ENCODE assay signal across 17 cellular contexts in the genomic region with DNA sequence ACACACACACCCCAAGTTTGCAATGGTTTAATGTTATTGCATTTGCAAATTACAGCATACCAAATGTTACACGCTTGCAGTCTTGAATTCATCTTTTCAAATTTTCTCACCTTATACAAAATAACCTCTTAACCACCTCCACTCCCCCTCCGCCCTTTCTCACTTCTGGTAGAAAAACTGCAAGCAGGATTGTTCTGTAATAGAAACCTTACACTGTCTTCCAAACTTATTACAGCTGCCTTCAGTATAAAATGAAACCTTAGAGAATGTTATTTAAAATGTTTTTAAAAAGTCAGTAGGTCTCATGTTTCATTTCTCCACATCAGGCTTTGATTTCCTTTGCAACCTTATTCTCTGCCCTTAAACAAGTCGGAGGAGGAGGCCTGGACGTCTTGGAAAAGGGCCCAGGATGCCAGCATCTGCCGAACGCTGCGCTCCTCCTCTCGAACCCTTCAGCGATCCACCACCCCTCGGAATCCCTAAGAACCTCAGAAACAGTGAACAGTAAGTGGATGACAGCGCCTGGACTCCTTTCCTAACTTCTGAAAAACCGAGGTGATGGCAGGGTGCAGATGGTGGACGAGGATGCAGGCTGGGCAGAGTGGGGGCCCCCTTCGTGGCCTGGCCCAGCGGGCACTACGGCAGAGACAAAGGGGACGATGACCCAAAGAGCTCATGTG.
DNase-seq lines count a peak whose midpoint lies in the region; ATAC-seq and TF ChIP-seq lines count a peak whose summit lies in the region.
"Had no signal": no experiment of that assay in that cellular context is flagged by ENCODE, and none has a peak within 500 bp of the region (broad histone marks: within the 10 kb centered on the region; RNA-seq: fewer than 3 reads in every experiment).

No MANE protein-coding gene starts in this region.

- H3K23ac ChIP-seq in mesenchymal stem cell (ENCODE audit: low read length in 2 of 2), result no peak overlapping the region

- no peak overlapping the region for H3K4me2 ChIP-seq in GM23338
- H3K4me2 ChIP-seq in mesenchymal stem cell (ENCODE audit: low read length, poor library complexity, severe bottlenecking), result no peak overlapping the region

- peak overlapping the region; percentile 54 for H2BK5ac ChIP-seq in mesenchymal stem cell (ENCODE audit: low read depth, low read length, poor library complexity, severe bottlenecking)

- H4K91ac ChIP-seq in mesenchymal stem cell (ENCODE audit: low read length), result no peak overlapping the region

- H3K27ac ChIP-seq in GM23338 (ENCODE audit: low read depth), result peak overlapping the region; percentile 47; the same call in 1 of the 2 replicates
- peak overlapping the region; percentile 17 for H3K27ac ChIP-seq in colonic mucosa
- peak overlapping the region; percentile 56 for H3K27ac ChIP-seq in mesenchymal stem cell (ENCODE audit: low read length, poor library complexity, severe bottlenecking)
- peak overlapping the region; percentile 71 for H3K27ac ChIP-seq in stomach smooth muscle (ENCODE audit: low read length)
- H3K27ac ChIP-seq in right atrium auricular region, result no peak overlapping the region
- H3K27ac ChIP-seq: SJSA1 had no signal

- TF ChIP-seq CTCF in GM23338 (conservative IDR thresholded peaks at IDR 0.05; ENCODE audit: low read depth in 2 of 2) (no peak), colonic mucosa (IDR thresholded peaks at IDR 0.05) (no peak), right atrium auricular region (IDR thresholded peaks at IDR 0.05) (no peak)

- ATAC-seq in GM23338, result no peak
- ATAC-seq in GM18907 (IDR thresholded peaks at IDR 0.05; ENCODE audit: unreplicated experiment), result no peak
- no peak for ATAC-seq in HG03025 (IDR thresholded peaks at IDR 0.05; ENCODE audit: low FRiP score, unreplicated experiment)

- 0 out of 2 replicates have a peak overlapping the region, but pooled peaks have one; percentile 42 for H3K27ac Mint-ChIP-seq in GM23338
- no peak overlapping the region for H3K27ac Mint-ChIP-seq in activated T-helper 2 cell treated with anti-CD3 and anti-CD28 coated beads, Interferon-gamma antibody, Interleukin-2, Interleukin-4, amounts not matched to agents 10 μg/mL and 5 μg/mL and 100 μg/mL, durations not matched to agents 14 hours and 24 hours and 36 hours
- H3K27ac Mint-ChIP-seq: activated CD4-positive, alpha-beta T cell treated with anti-CD3 and anti-CD28 coated beads, Interleukin-2, amount 10 ng/mL, durations not matched to agents 24 days and 14 days had no signal

- peak overlapping the region; percentile 96 for H2AK5ac ChIP-seq in mesenchymal stem cell (ENCODE audit: low read length, severe bottlenecking)

- peaks cover 77% of the 10 kb centered on the region for H3K36me3 Mint-ChIP-seq in GM23338 (ENCODE audit: low read depth)
- H3K36me3 Mint-ChIP-seq in activated T-helper 2 cell treated with anti-CD3 and anti-CD28 coated beads, Interferon-gamma antibody, Interleukin-2, Interleukin-4, amounts not matched to agents 10 μg/mL and 5 μg/mL and 100 μg/mL, durations not matched to agents 14 hours and 24 hours and 36 hours (ENCODE audit: low read depth), result no peaks in the 10 kb centered on the region

- no peaks in the 10 kb centered on the region for H3K79me1 ChIP-seq in mesenchymal stem cell (replicated peaks; ENCODE audit: low read length, poor library complexity, severe bottlenecking)

- no peak overlapping the region for H3K4ac ChIP-seq in mesenchymal stem cell (ENCODE audit: low read depth in 1 of 2, low read length in 2 of 2)

- no peaks in the 10 kb centered on the region for H3F3A ChIP-seq in GM23338 (replicated peaks; ENCODE audit: low read depth)

- H3K27me3 Mint-ChIP-seq in GM23338 (ENCODE audit: insufficient read depth, low read depth, poor library complexity), result peaks cover 4% of the 10 kb centered on the region
- H3K27me3 Mint-ChIP-seq in activated T-helper 2 cell treated with anti-CD3 and anti-CD28 coated beads, Interferon-gamma antibody, Interleukin-2, Interleukin-4, amounts not matched to agents 10 μg/mL and 5 μg/mL and 100 μg/mL, durations not matched to agents 14 hours and 24 hours and 36 hours (ENCODE audit: low read depth), result peaks cover 3% of the 10 kb centered on the region
- H3K27me3 Mint-ChIP-seq: activated CD4-positive, alpha-beta T cell treated with anti-CD3 and anti-CD28 coated beads, Interleukin-2, amount 10 ng/mL, durations not matched to agents 24 days and 14 days had no signal

- no peak overlapping the region for H3K14ac ChIP-seq in mesenchymal stem cell (ENCODE audit: low read length in 2 of 2)

- H4K20me1 ChIP-seq in GM23338 (replicated peaks; ENCODE audit: insufficient read depth), result peaks cover 25% of the 10 kb centered on the region; the same call in 1 of the 2 replicates

- no peak overlapping the region for H2BK120ac ChIP-seq in mesenchymal stem cell (ENCODE audit: low read depth, low read length)

- H2AFZ ChIP-seq in GM23338, result no peak overlapping the region
- H2AFZ ChIP-seq in mesenchymal stem cell (ENCODE audit: low read depth, low read length), result no peak overlapping the region

- H3K9me3 Mint-ChIP-seq in GM23338, result 0 out of 3 replicates have a peak, but pooled peaks cover 3% of the 10 kb centered on the region
- no peaks in the 10 kb centered on the region for H3K9me3 Mint-ChIP-seq in activated T-helper 2 cell treated with anti-CD3 and anti-CD28 coated beads, Interferon-gamma antibody, Interleukin-2, Interleukin-4, amounts not matched to agents 10 μg/mL and 5 μg/mL and 100 μg/mL, durations not matched to agents 14 hours and 24 hours and 36 hours
- H3K9me3 Mint-ChIP-seq: activated CD4-positive, alpha-beta T cell treated with anti-CD3 and anti-CD28 coated beads, Interleukin-2, amount 10 ng/mL, durations not matched to agents 24 days and 14 days had no signal

- H3K9ac ChIP-seq in colonic mucosa (ENCODE audit: low read depth in 2 of 2, low read length in 2 of 2), result no peak overlapping the region
- H3K9ac ChIP-seq in mesenchymal stem cell (ENCODE audit: low read length), result no peak overlapping the region
- H3K9ac ChIP-seq in stomach smooth muscle (ENCODE audit: low read length in 2 of 2), result peak overlapping the region; percentile 16 to 47

- intact Hi-C loops in colonic mucosa (cut with DNase I), result no loop called here
- intact Hi-C loops in activated T-helper 2 cell treated with anti-CD3 and anti-CD28 coated beads, Interferon-gamma antibody, Interleukin-2, Interleukin-4, amounts not matched to agents 10 μg/mL and 5 μg/mL and 100 μg/mL, durations not matched to agents 14 hours and 24 hours and 36 hours (cut with micrococcal nuclease), result no loop called here

- no peak for DNase-seq in GM23338 (ENCODE audit: low spot score)
- DNase-seq in colonic mucosa, result no peak
- no peak for DNase-seq in mesenchymal stem cell
- no peak for DNase-seq in right atrium auricular region (ENCODE audit: low spot score)
- DNase-seq in activated T-helper 2 cell treated with anti-CD3 and anti-CD28 coated beads, Interferon-gamma antibody, Interleukin-2, Interleukin-4, amounts not matched to agents 10 μg/mL and 5 μg/mL and 100 μg/mL, durations not matched to agents 14 hours and 24 hours and 36 hours (ENCODE audit: low spot score), result no peak
- DNase-seq: activated CD4-positive, alpha-beta T cell treated with anti-CD3 and anti-CD28 coated beads, Interleukin-2, amount 10 ng/mL, durations not matched to agents 24 days and 14 days; activated naive CD4-positive, alpha-beta T cell treated with anti-CD3 and anti-CD28 coated beads, Interleukin-2, amount 50 U/mL, for 16 hours; central memory CD4-positive, alpha-beta T cell; GF-D8; NCI-H2029; NCI-H524 treated with DMSO at 0.1 percent for 48 hours had no signal

- WGBS in mesenchymal stem cell, result 92% methylated on average over 17 of the region's 17 CpGs

- peaks cover 33% of the 10 kb centered on the region for H3K4me1 ChIP-seq in GM23338 (ENCODE audit: insufficient read depth)
- peaks cover 15% of the 10 kb centered on the region for H3K4me1 ChIP-seq in colonic mucosa
- peaks cover 24% of the 10 kb centered on the region for H3K4me1 ChIP-seq in mesenchymal stem cell (ENCODE audit: control insufficient read depth, insufficient read depth, low read depth, low read length)
- peaks cover 35% of the 10 kb centered on the region for H3K4me1 ChIP-seq in stomach smooth muscle (ENCODE audit: control insufficient read depth, insufficient read depth, low read length)
- peaks cover 0 to 22% of the 10 kb centered on the region in 2 donors for H3K4me1 ChIP-seq in right atrium auricular region
- H3K4me1 ChIP-seq: SJSA1 had no signal

- peaks cover 32% of the 10 kb centered on the region for H3K36me3 ChIP-seq in GM23338 (ENCODE audit: insufficient read depth)
- H3K36me3 ChIP-seq in colonic mucosa, result no peaks in the 10 kb centered on the region
- H3K36me3 ChIP-seq in mesenchymal stem cell (ENCODE audit: control insufficient read depth in 1 of 2, insufficient read depth in 2 of 2, low read depth in 1 of 2, low read length in 2 of 2), result no peaks in the 10 kb centered on the region
- H3K36me3 ChIP-seq in stomach smooth muscle (ENCODE audit: control insufficient read depth in 2 of 2, insufficient read depth in 2 of 2, low read length in 2 of 2), result no peaks in the 10 kb centered on the region
- H3K36me3 ChIP-seq in right atrium auricular region, result no peaks in the 10 kb centered on the region
- H3K36me3 ChIP-seq: SJSA1, upper lobe of left lung had no signal

- H2BK12ac ChIP-seq in mesenchymal stem cell (ENCODE audit: low read length in 2 of 2), result no peak overlapping the region

- no peak overlapping the region for H3K18ac ChIP-seq in mesenchymal stem cell (ENCODE audit: low read depth in 1 of 2, low read length in 2 of 2)

- no peak overlapping the region for H3K4me3 Mint-ChIP-seq in GM23338
- no peak overlapping the region for H3K4me3 Mint-ChIP-seq in activated T-helper 2 cell treated with anti-CD3 and anti-CD28 coated beads, Interferon-gamma antibody, Interleukin-2, Interleukin-4, amounts not matched to agents 10 μg/mL and 5 μg/mL and 100 μg/mL, durations not matched to agents 14 hours and 24 hours and 36 hours (ENCODE audit: low read depth)
- H3K4me3 Mint-ChIP-seq: activated CD4-positive, alpha-beta T cell treated with anti-CD3 and anti-CD28 coated beads, Interleukin-2, amount 10 ng/mL, durations not matched to agents 24 days and 14 days had no signal

- peaks cover 100% of the 10 kb centered on the region for H3K79me2 ChIP-seq in GM23338 (replicated peaks; ENCODE audit: insufficient read depth)

- H3K27me3 ChIP-seq in GM23338 (ENCODE audit: insufficient read depth) (no peaks in the 10 kb centered on the region), colonic mucosa (no peaks in the 10 kb centered on the region), mesenchymal stem cell (ENCODE audit: control insufficient read depth in 1 of 2, insufficient read depth in 1 of 2, low read length in 2 of 2) (peaks cover 0 to 4% of the 10 kb centered on the region in 2 experiments), stomach smooth muscle (ENCODE audit: control insufficient read depth in 1 of 2, insufficient read depth in 2 of 2, low read length in 2 of 2) (no peaks in the 10 kb centered on the region), right atrium auricular region (no peaks in the 10 kb centered on the region)
- H3K27me3 ChIP-seq: SJSA1, upper lobe of left lung had no signal

- H3K9me2 ChIP-seq in GM23338 (ENCODE audit: insufficient read depth), result no peaks in the 10 kb centered on the region

- H2BK15ac ChIP-seq in mesenchymal stem cell (ENCODE audit: low read depth, poor library complexity, severe bottlenecking), result no peak overlapping the region

- peak overlapping the region; percentile 14 for H4K8ac ChIP-seq in mesenchymal stem cell (ENCODE audit: low read length)

- peaks cover 34% of the 10 kb centered on the region for H3K4me1 Mint-ChIP-seq in GM23338
- H3K4me1 Mint-ChIP-seq in activated T-helper 2 cell treated with anti-CD3 and anti-CD28 coated beads, Interferon-gamma antibody, Interleukin-2, Interleukin-4, amounts not matched to agents 10 μg/mL and 5 μg/mL and 100 μg/mL, durations not matched to agents 14 hours and 24 hours and 36 hours (ENCODE audit: low read depth), result peaks cover 3% of the 10 kb centered on the region
- H3K4me1 Mint-ChIP-seq: activated CD4-positive, alpha-beta T cell treated with anti-CD3 and anti-CD28 coated beads, Interleukin-2, amount 10 ng/mL, durations not matched to agents 24 days and 14 days had no signal

- H3K9me3 ChIP-seq in colonic mucosa (no peaks in the 10 kb centered on the region), mesenchymal stem cell (ENCODE audit: control insufficient read depth, low read length) (no peaks in the 10 kb centered on the region), stomach smooth muscle (ENCODE audit: control insufficient read depth in 2 of 2, low read length in 2 of 2) (no peaks in the 10 kb centered on the region), right atrium auricular region (no peaks in the 10 kb centered on the region)
- H3K9me3 ChIP-seq: HAP-1, upper lobe of left lung had no signal

- H3K4me3 ChIP-seq in GM23338, result no peak overlapping the region
- no peak overlapping the region for H3K4me3 ChIP-seq in colonic mucosa
- no peak overlapping the region for H3K4me3 ChIP-seq in mesenchymal stem cell (ENCODE audit: insufficient read depth in 1 of 2, low read depth in 1 of 2, low read length in 2 of 2)
- H3K4me3 ChIP-seq in stomach smooth muscle (ENCODE audit: low read length in 2 of 2), result peak overlapping the region; percentile 37 to 66
- H3K4me3 ChIP-seq in right atrium auricular region, result no peak overlapping the region
- H3K4me3 ChIP-seq: HAP-1, SJSA1, upper lobe of left lung had no signal

Comparison
In these comparisons a context has a peak if more than half of its experiments do, and no peak if none do; other contexts are left out.
1. H3K27ac ChIP-seq: peak in GM23338 (single experiment), colonic mucosa (single experiment), mesenchymal stem cell (single experiment) and stomach smooth muscle (single experiment); none in right atrium auricular region (0 of 2).
2. H3K4me3 ChIP-seq: peak in stomach smooth muscle (2 of 2); none in GM23338 (single experiment), colonic mucosa (single experiment), mesenchymal stem cell (0 of 2) and right atrium auricular region (0 of 2).
3. H3K9ac ChIP-seq: peak in stomach smooth muscle (2 of 2); none in colonic mucosa (0 of 2) and mesenchymal stem cell (single experiment).